ENCODE assay signal across 9 cellular contexts in genomic region chr20:221258-221830, GRCh38. TPM values are rescaled to one million over a fixed set of nuclear protein-coding genes. Genes with fewer than 3 reads are reported as not detected.
"Had no signal": no experiment of that assay in that cellular context is flagged by ENCODE, and none has a peak within 500 bp of the region (broad histone marks: within the 10 kb centered on the region; RNA-seq: fewer than 3 reads in every experiment).

No MANE protein-coding gene starts in this region.

- H3K4me3 ChIP-seq: GM12878 had no signal

- FAIRE-seq: G401.6, GM12878, GM12891, GM12892, GM18507, GM19239 had no signal

- DNase-seq: GDM1, GF-D8 had no signal

- ATAC-seq: GM12878 had no signal

RNA-seq across cellular contexts. Expression of gene DEFB129, which starts 5.7 kb away (rescaled TPM):
- total RNA-seq: G401, GM12878 had no signal
- polyA plus RNA-seq: GM12878 had no signal

RNA-seq across cellular contexts. Expression of gene DEFB128, which starts 31.8 kb away (rescaled TPM):
- total RNA-seq: G401, GM12878 had no signal
- polyA plus RNA-seq: GM12878 had no signal

RNA-seq across cellular contexts. Expression of gene DEFB132, which starts 36.2 kb away (rescaled TPM):
- total RNA-seq: G401, GM12878 had no signal
- polyA plus RNA-seq: GM12878 had no signal
